In the genomic region with DNA sequence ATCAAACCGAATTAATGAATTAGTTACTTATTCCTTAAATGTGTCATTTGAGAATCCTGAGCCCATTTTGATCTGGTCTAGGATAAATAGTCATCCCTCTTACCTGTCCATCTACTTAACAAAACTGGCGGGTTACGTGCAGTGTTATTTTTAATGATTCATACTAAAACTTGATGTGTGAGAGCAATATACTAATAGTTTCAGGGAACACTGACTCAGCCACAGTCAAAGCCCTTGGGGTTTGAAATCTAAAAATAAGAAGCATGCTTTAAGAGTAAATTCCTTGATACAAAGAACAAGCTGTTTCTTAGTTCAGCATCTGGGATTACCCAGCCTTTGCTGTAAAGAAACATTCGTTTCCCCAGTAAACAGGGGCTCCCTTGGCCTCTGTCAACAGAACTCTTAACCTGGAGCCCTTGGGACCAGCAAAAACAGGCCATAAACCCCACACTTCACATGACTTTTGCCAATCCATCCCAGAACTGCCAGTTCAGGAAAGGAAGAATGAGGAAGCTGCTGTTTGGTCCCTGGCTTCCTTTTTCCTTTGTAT, we compare ENCODE assay signal across 9 cellular contexts.
DNase-seq lines count a peak whose midpoint lies in the region; ATAC-seq and TF ChIP-seq lines count a peak whose summit lies in the region.
"Had no signal": no experiment of that assay in that cellular context is flagged by ENCODE, and none has a peak within 500 bp of the region (broad histone marks: within the 10 kb centered on the region; RNA-seq: fewer than 3 reads in every experiment).

No MANE protein-coding gene starts in this region.

- peak overlapping the region; percentile 70 for H3K9ac ChIP-seq in PC-3 (ENCODE audit: low read length)

- H3K27me3 ChIP-seq in PC-3 (ENCODE audit: low read length), result no peaks in the 10 kb centered on the region
- no peaks in the 10 kb centered on the region for H3K27me3 ChIP-seq in cardiac muscle cell

- no peak overlapping the region for H3K4me3 ChIP-seq in AG04449 (ENCODE audit: low read depth, low read length)
- no peak overlapping the region for H3K4me3 ChIP-seq in PC-3 (ENCODE audit: low read length)
- no peak overlapping the region for H3K4me3 ChIP-seq in cardiac muscle cell

- POLR2A ChIA-PET in AG04449 (lab: Yijun Ruan, JAX), result interaction anchor here (0.8 to 1.0 kb wide), 2 partner anchors 11 to 25 kb away, joined by 3 read pairs; no protein-coding TSS in a partner anchor
- POLR2A ChIA-PET in PC-3 (lab: Charles Lee; ENCODE audit: unreplicated experiment), result no interaction called here

- no peaks in the 10 kb centered on the region for H3K9me2 ChIP-seq in PC-3 (replicated peaks; ENCODE audit: low read length)

- DNase-seq in AG04449 (ENCODE audit: low read depth, low spot score) (peak; percentile 44), PC-3 (peak; percentile 78), cardiac muscle cell (ENCODE audit: low read depth in 1 of 2, low spot score in 1 of 2) (peak in 1 of 2 donors; percentile 77), SHP77 (lab: John Stamatoyannopoulos, UW) (no peak), NCI-H446 (lab: John Stamatoyannopoulos, UW) (no peak), SW480 (ENCODE audit: low spot score) (no peak)
- DNase-seq: CD4-positive, alpha-beta T cell had no signal

- peak overlapping the region; percentile 98 for H3K27ac ChIP-seq in PC-3 (ENCODE audit: low read length)
- H3K27ac ChIP-seq in cardiac muscle cell, result peak overlapping the region; percentile 67

- H3K4me1 ChIP-seq in PC-3 (ENCODE audit: insufficient read depth, low read length), result peaks cover 29% of the 10 kb centered on the region
- peaks cover 37% of the 10 kb centered on the region for H3K4me1 ChIP-seq in cardiac muscle cell (ENCODE audit: low read depth)

- no peaks in the 10 kb centered on the region for H3K36me3 ChIP-seq in PC-3 (ENCODE audit: low read depth, low read length)
- H3K36me3 ChIP-seq in cardiac muscle cell, result no peaks in the 10 kb centered on the region

- ATAC-seq in GM21360 (IDR thresholded peaks at IDR 0.05; ENCODE audit: unreplicated experiment) (peak; percentile 63), PC-3 (peak; percentile 50), HG03039 (IDR thresholded peaks at IDR 0.05; ENCODE audit: unreplicated experiment) (no peak)

- intact Hi-C loops in PC-3 (cut with micrococcal nuclease), result no loop called here

- H3K4me2 ChIP-seq in PC-3 (ENCODE audit: low read length), result peak overlapping the region; percentile 67

- no peaks in the 10 kb centered on the region for H3K79me2 ChIP-seq in PC-3 (ENCODE audit: low read length)

- H4K20me1 ChIP-seq in PC-3 (ENCODE audit: low read length), result no peaks in the 10 kb centered on the region

- TF ChIP-seq CTCF in AG04449 (IDR thresholded peaks at IDR 0.05; ENCODE audit: insufficient read depth, low read length, missing control alignments), result no peak
- no peak for TF ChIP-seq CTCF in PC-3 (conservative IDR thresholded peaks at IDR 0.05; ENCODE audit: low read depth, low read length)
- no peak for TF ChIP-seq CTCF in cardiac muscle cell (IDR thresholded peaks at IDR 0.05; ENCODE audit: low read depth, low read length)

- BruUV-seq in PC-3 (replicated peaks; lab: Mats Ljungman, UMichigan), result no TSS peak

- H3K9me3 ChIP-seq in PC-3 (ENCODE audit: low read length) (0 out of 2 replicates have a peak, but pooled peaks cover 4% of the 10 kb centered on the region), cardiac muscle cell (ENCODE audit: low read depth) (no peaks in the 10 kb centered on the region)

- H2AFZ ChIP-seq in PC-3 (ENCODE audit: low read length), result peak overlapping the region; percentile 71

- CTCF ChIA-PET in AG04449 (lab: Yijun Ruan, JAX), result interaction anchor here (0.9 to 1.1 kb wide), 3 partner anchors 10 to 370 kb away, joined by 3 to 4 read pairs (median 3); a partner anchor contains a TSS
- CTCF ChIA-PET in PC-3 (lab: Charles Lee), result no interaction called here

- no peaks in the 10 kb centered on the region for H3F3A ChIP-seq in PC-3 (ENCODE audit: low read length, unreplicated experiment)

Comparison
In these comparisons a context has a peak if more than half of its experiments do, and no peak if none do; other contexts are left out.
1. DNase-seq: peak in AG04449 (single experiment) and PC-3 (single experiment); none in SHP77 (0 of 2), NCI-H446 (0 of 2) and SW480 (single experiment).